In the genomic region with DNA sequence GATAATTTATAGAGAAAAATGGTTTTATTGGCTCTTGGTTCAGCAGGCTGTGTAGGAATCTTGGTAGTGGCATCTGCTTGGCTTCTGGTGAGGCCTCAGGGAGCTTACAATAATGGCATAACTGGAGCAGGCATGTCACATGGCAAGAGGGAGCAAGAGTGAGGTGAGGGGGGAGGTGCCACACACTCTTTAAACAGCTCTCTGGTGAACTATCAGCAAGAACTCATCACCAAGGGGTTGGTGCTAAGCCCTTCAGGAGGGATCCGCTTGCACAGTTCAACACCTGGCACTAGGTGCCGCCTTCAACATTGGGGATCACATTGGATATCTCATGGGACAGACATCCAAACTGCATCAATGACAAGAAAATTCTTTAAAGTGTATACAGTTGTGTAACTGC, we compare ENCODE assay signal across 13 cellular contexts. TPM values are rescaled to one million over a fixed set of nuclear protein-coding genes. Genes with fewer than 3 reads are reported as not detected.
DNase-seq lines count a peak whose midpoint lies in the region; ATAC-seq and TF ChIP-seq lines count a peak whose summit lies in the region.
"Had no signal": no experiment of that assay in that cellular context is flagged by ENCODE, and none has a peak within 500 bp of the region (broad histone marks: within the 10 kb centered on the region; RNA-seq: fewer than 3 reads in every experiment).

No MANE protein-coding gene starts in this region.

- peaks cover 100% of the 10 kb centered on the region for H3K79me2 ChIP-seq in OCI-LY7 (ENCODE audit: insufficient read depth, low read depth, low read length)

- ATAC-seq in activated T-cell treated with anti-CD3 and anti-CD28 coated beads, Interleukin-2, amount 50 U/mL, for 72 hours (replicated peaks in 1 of 2), result peak in 1 of 2 donors; percentile 26
- ATAC-seq in effector memory CD8-positive, alpha-beta T cell (replicated peaks), result no peak
- no peak for ATAC-seq in stimulated activated memory B cell treated with anti-CD40 and anti-IgM and Interleukin-4, amounts not matched to agents 10 μg/mL and 1 μg/mL and 100 μg/mL, for 72 hours
- no peak for ATAC-seq in activated CD8-positive, alpha-beta memory T cell treated with anti-CD3 and anti-CD28 coated beads, Interleukin-2, amount 10 ng/mL, durations not matched to agents 7 days and 5 days
- ATAC-seq: stimulated activated effector memory CD8-positive, alpha-beta T cell treated with anti-CD3 and anti-CD28 coated beads, Interleukin-12 subunit alpha, Interleukin-12 subunit beta, amount 100 ng/mL, for 72 hours had no signal

- H3K4me3 ChIP-seq in OCI-LY7 (ENCODE audit: low read depth, low read length, poor library complexity, severe bottlenecking) (peak overlapping the region; percentile 59), spleen (peak overlapping the region in 1 of 8 donors; percentile 7)

- DNase-seq in activated T-cell treated with anti-CD3 and anti-CD28 coated beads, Interleukin-2, amount 50 U/mL, for 72 hours, result no peak
- DNase-seq in activated T-cell treated with anti-CD3 and anti-CD28 coated beads, Interleukin-2, amount 50 U/mL, for 48 hours, result no peak
- DNase-seq in OCI-LY7 (ENCODE audit: low spot score), result peak; percentile 54
- no peak for DNase-seq in effector memory CD8-positive, alpha-beta T cell
- DNase-seq in spleen, result no peak
- DNase-seq in SHP77 treated with DMSO at 0.1 percent for 48 hours (lab: John Stamatoyannopoulos, UW), result no peak
- no peak for DNase-seq in activated CD8-positive, alpha-beta memory T cell treated with anti-CD3 and anti-CD28 coated beads, Interleukin-2, amount 10 ng/mL, durations not matched to agents 7 days and 5 days
- DNase-seq: activated CD4-positive, alpha-beta T cell treated with anti-CD3 and anti-CD28 coated beads, Interleukin-2, amount 50 U/mL, for 4 hours; GDM1; IMR-90; NCI-H1694 had no signal

- CTCF ChIA-PET in OCI-LY7 (lab: Charles Lee; ENCODE audit: unreplicated experiment), result no interaction called here
- CTCF ChIA-PET in activated CD8-positive, alpha-beta memory T cell treated with anti-CD3 and anti-CD28 coated beads, Interleukin-2, amount 10 ng/mL, durations not matched to agents 7 days and 5 days (lab: Charles Lee), result no interaction called here

- peaks cover 5 to 26% of the 10 kb centered on the region in 2 donors for H3K36me3 Mint-ChIP-seq in activated T-cell treated with anti-CD3 and anti-CD28 coated beads, Interleukin-2, amount 50 U/mL, for 72 hours (ENCODE audit: insufficient read depth in 2 of 2)
- H3K36me3 Mint-ChIP-seq in effector memory CD8-positive, alpha-beta T cell (ENCODE audit: insufficient read depth), result peaks cover 38% of the 10 kb centered on the region
- H3K36me3 Mint-ChIP-seq in stimulated activated memory B cell treated with anti-CD40 and anti-IgM and Interleukin-4, amounts not matched to agents 10 μg/mL and 1 μg/mL and 100 μg/mL, for 72 hours, result peaks cover 49% of the 10 kb centered on the region
- peaks cover 58% of the 10 kb centered on the region for H3K36me3 Mint-ChIP-seq in activated CD8-positive, alpha-beta memory T cell treated with anti-CD3 and anti-CD28 coated beads, Interleukin-2, amount 10 ng/mL, durations not matched to agents 7 days and 5 days

- no peaks in the 10 kb centered on the region for H3K27me3 Mint-ChIP-seq in activated T-cell treated with anti-CD3 and anti-CD28 coated beads, Interleukin-2, amount 50 U/mL, for 72 hours (ENCODE audit: low read depth)
- H3K27me3 Mint-ChIP-seq in effector memory CD8-positive, alpha-beta T cell, result no peaks in the 10 kb centered on the region
- no peaks in the 10 kb centered on the region for H3K27me3 Mint-ChIP-seq in stimulated activated memory B cell treated with anti-CD40 and anti-IgM and Interleukin-4, amounts not matched to agents 10 μg/mL and 1 μg/mL and 100 μg/mL, for 72 hours
- H3K27me3 Mint-ChIP-seq in activated CD8-positive, alpha-beta memory T cell treated with anti-CD3 and anti-CD28 coated beads, Interleukin-2, amount 10 ng/mL, durations not matched to agents 7 days and 5 days, result no peaks in the 10 kb centered on the region

- H3K27ac ChIP-seq in OCI-LY7 (ENCODE audit: low read depth, low read length, poor library complexity, severe bottlenecking) (no peak overlapping the region), spleen (no peak overlapping the region)

- H3K4me2 ChIP-seq in OCI-LY7 (ENCODE audit: low read length), result peak overlapping the region; percentile 56

- no peak overlapping the region for H2AFZ ChIP-seq in OCI-LY7 (ENCODE audit: low read length)

- TF ChIP-seq POLR2A in spleen (IDR thresholded peaks at IDR 0.05), result no peak

- H3K36me3 ChIP-seq in OCI-LY7 (ENCODE audit: insufficient read depth, low read length), result peaks cover 74% of the 10 kb centered on the region
- H3K36me3 ChIP-seq in spleen, result peaks cover 0 to 21% (median 8%) of the 10 kb centered on the region in 6 donors

- peaks cover 0 to 1% of the 10 kb centered on the region in 2 donors for H3K9me3 Mint-ChIP-seq in activated T-cell treated with anti-CD3 and anti-CD28 coated beads, Interleukin-2, amount 50 U/mL, for 72 hours
- H3K9me3 Mint-ChIP-seq in effector memory CD8-positive, alpha-beta T cell, result no peaks in the 10 kb centered on the region
- H3K9me3 Mint-ChIP-seq in stimulated activated memory B cell treated with anti-CD40 and anti-IgM and Interleukin-4, amounts not matched to agents 10 μg/mL and 1 μg/mL and 100 μg/mL, for 72 hours, result no peaks in the 10 kb centered on the region
- H3K9me3 Mint-ChIP-seq in activated CD8-positive, alpha-beta memory T cell treated with anti-CD3 and anti-CD28 coated beads, Interleukin-2, amount 10 ng/mL, durations not matched to agents 7 days and 5 days (ENCODE audit: low read depth), result no peaks in the 10 kb centered on the region
- H3K9me3 Mint-ChIP-seq: stimulated activated effector memory CD8-positive, alpha-beta T cell treated with anti-CD3 and anti-CD28 coated beads, Interleukin-12 subunit alpha, Interleukin-12 subunit beta, amount 100 ng/mL, for 72 hours had no signal

- H3K9me2 ChIP-seq in OCI-LY7 (ENCODE audit: insufficient read depth, low read length), result no peaks in the 10 kb centered on the region

- peaks cover 66% of the 10 kb centered on the region for H4K20me1 ChIP-seq in OCI-LY7 (ENCODE audit: insufficient read depth, low read length)

- H3K4me1 ChIP-seq in OCI-LY7 (ENCODE audit: insufficient read depth, low read length, poor library complexity, severe bottlenecking), result peaks cover 74% of the 10 kb centered on the region
- H3K4me1 ChIP-seq in spleen, result peaks cover 49 to 100% (median 98%) of the 10 kb centered on the region in 6 donors

- TF ChIP-seq CTCF in OCI-LY7 (conservative IDR thresholded peaks at IDR 0.05; ENCODE audit: low read length) (peak; percentile 75), spleen (IDR thresholded peaks at IDR 0.05 in 8 of 11, conservative IDR thresholded peaks at IDR 0.05 in 3 of 11) (no peak)

- WGBS in spleen, 5 donors, result 88 to 99% (median 97%) methylated on average over 2 of the region's 2 CpGs

- no peaks in the 10 kb centered on the region for H3K9me3 ChIP-seq in OCI-LY7 (ENCODE audit: low read length)
- H3K9me3 ChIP-seq in spleen, result no peaks in the 10 kb centered on the region

- POLR2A ChIA-PET in OCI-LY7 (lab: Charles Lee), result interaction anchor here (0.5 to 1.4 kb wide), 5 partner anchors 8 to 36 kb away, joined by 3 to 5 read pairs (median 4); a partner anchor contains a TSS

- peak overlapping the region; percentile 19 to 41 for H3K4me3 Mint-ChIP-seq in activated T-cell treated with anti-CD3 and anti-CD28 coated beads, Interleukin-2, amount 50 U/mL, for 72 hours
- H3K4me3 Mint-ChIP-seq in effector memory CD8-positive, alpha-beta T cell, result peak overlapping the region; percentile 17 to 59
- H3K4me3 Mint-ChIP-seq in stimulated activated memory B cell treated with anti-CD40 and anti-IgM and Interleukin-4, amounts not matched to agents 10 μg/mL and 1 μg/mL and 100 μg/mL, for 72 hours, result peak overlapping the region; percentile 24
- H3K4me3 Mint-ChIP-seq in activated CD8-positive, alpha-beta memory T cell treated with anti-CD3 and anti-CD28 coated beads, Interleukin-2, amount 10 ng/mL, durations not matched to agents 7 days and 5 days, result no peak overlapping the region
- H3K4me3 Mint-ChIP-seq: stimulated activated effector memory CD8-positive, alpha-beta T cell treated with anti-CD3 and anti-CD28 coated beads, Interleukin-12 subunit alpha, Interleukin-12 subunit beta, amount 100 ng/mL, for 72 hours had no signal

- H3K4me1 Mint-ChIP-seq in activated T-cell treated with anti-CD3 and anti-CD28 coated beads, Interleukin-2, amount 50 U/mL, for 72 hours (ENCODE audit: low read depth), result peaks cover 86% of the 10 kb centered on the region
- H3K4me1 Mint-ChIP-seq in effector memory CD8-positive, alpha-beta T cell (ENCODE audit: low read depth in 2 of 2), result peaks cover 57 to 77% of the 10 kb centered on the region in 2 donors
- H3K4me1 Mint-ChIP-seq in stimulated activated memory B cell treated with anti-CD40 and anti-IgM and Interleukin-4, amounts not matched to agents 10 μg/mL and 1 μg/mL and 100 μg/mL, for 72 hours, result peaks cover 76% of the 10 kb centered on the region
- H3K4me1 Mint-ChIP-seq in activated CD8-positive, alpha-beta memory T cell treated with anti-CD3 and anti-CD28 coated beads, Interleukin-2, amount 10 ng/mL, durations not matched to agents 7 days and 5 days, result peaks cover 75% of the 10 kb centered on the region

- no TSS peak for BruUV-seq in OCI-LY7 (replicated peaks; lab: Mats Ljungman, UMichigan)

- H3K27me3 ChIP-seq in spleen (replicated peaks in 1 of 7), result no peaks in the 10 kb centered on the region

- intact Hi-C loops in OCI-LY7 (cut with micrococcal nuclease; ENCODE audit: unreplicated experiment), result no loop called here
- intact Hi-C loops in spleen (cut with DNase I; ENCODE audit: low total_unique reads), result no loop called here

- no peak overlapping the region for H3K27ac Mint-ChIP-seq in activated T-cell treated with anti-CD3 and anti-CD28 coated beads, Interleukin-2, amount 50 U/mL, for 72 hours
- H3K27ac Mint-ChIP-seq in effector memory CD8-positive, alpha-beta T cell, result peak overlapping the region in 1 of 2 donors; percentile 7
- H3K27ac Mint-ChIP-seq in stimulated activated memory B cell treated with anti-CD40 and anti-IgM and Interleukin-4, amounts not matched to agents 10 μg/mL and 1 μg/mL and 100 μg/mL, for 72 hours, result no peak overlapping the region
- H3K27ac Mint-ChIP-seq in activated CD8-positive, alpha-beta memory T cell treated with anti-CD3 and anti-CD28 coated beads, Interleukin-2, amount 10 ng/mL, durations not matched to agents 7 days and 5 days, result no peak overlapping the region
- H3K27ac Mint-ChIP-seq: stimulated activated effector memory CD8-positive, alpha-beta T cell treated with anti-CD3 and anti-CD28 coated beads, Interleukin-12 subunit alpha, Interleukin-12 subunit beta, amount 100 ng/mL, for 72 hours had no signal

RNA-seq across cellular contexts. Expression of a gene that starts 10.5 kb away (rescaled TPM):
- total RNA-seq in activated T-cell treated with anti-CD3 and anti-CD28 coated beads, Interleukin-2, amount 50 U/mL, for 72 hours, result 100 to 1,000 TPM in 1 of 2 donors, 10 to 100 TPM in 1; 95.8 to 104 TPM
- total RNA-seq in OCI-LY7 (2014; rRNA removed; shearing (Covaris generic)), result 77.0 and 96.6 TPM in 2 replicates
- total RNA-seq in OCI-LY7 (2022), result 99.2 and 109 TPM in 2 replicates
- 100 to 1,000 TPM in 2 of 7 donors, 10 to 100 TPM in 5; 81.9 to 118 (median 88.7) TPM for total RNA-seq in spleen
- polyA plus RNA-seq in spleen, result 10 to 100 TPM; 58.0 to 77.7 (median 75.7) TPM
- 100 to 1,000 TPM in 1 of 2 experiments, 10 to 100 TPM in 1; 95.0 to 101 TPM for total RNA-seq in activated CD8-positive, alpha-beta memory T cell treated with anti-CD3 and anti-CD28 coated beads, Interleukin-2, amount 10 ng/mL, durations not matched to agents 7 days and 5 days
